8 cellular contexts compared by ENCODE assay signal in genomic region chr19:45478454-45479238, GRCh38. TPM values are rescaled to one million over a fixed set of nuclear protein-coding genes. Genes with fewer than 3 reads are reported as not detected.
DNase-seq lines count a peak whose midpoint lies in the region; ATAC-seq and TF ChIP-seq lines count a peak whose summit lies in the region.

No MANE protein-coding gene starts in this region.

- H3K4me2 ChIP-seq in BLaER1, result peak overlapping the region; percentile 84

- peak overlapping the region; percentile 97 for H3K9ac ChIP-seq in BLaER1
- H3K9ac ChIP-seq in liver (ENCODE audit: low read depth in 1 of 2, low read length in 2 of 2), result peak overlapping the region; percentile 95 to 99

- no peaks in the 10 kb centered on the region for H4K20me1 ChIP-seq in BLaER1

- H3K36me3 ChIP-seq in BLaER1 (no peaks in the 10 kb centered on the region), liver (ENCODE audit: control insufficient read depth in 4 of 4, insufficient read depth in 3 of 4, low read depth in 1 of 4, low read length in 3 of 4) (no peaks in the 10 kb centered on the region)

- peak overlapping the region; percentile 73 for H3K4me3 Mint-ChIP-seq in dendritic cell treated with granulocyte-macrophage colony-stimulating factor and Interleukin-4, amounts not matched to agents 40 ng/mL and 50 ng/mL, for 4 days

- peaks cover 19% of the 10 kb centered on the region for H3K4me1 ChIP-seq in BLaER1
- peaks cover 0 to 10% (median 2%) of the 10 kb centered on the region in 4 donors for H3K4me1 ChIP-seq in liver (ENCODE audit: control insufficient read depth in 4 of 4, insufficient read depth in 4 of 4, low read length in 3 of 4)

- peaks cover 46% of the 10 kb centered on the region for H3K4me1 Mint-ChIP-seq in dendritic cell treated with granulocyte-macrophage colony-stimulating factor and Interleukin-4, amounts not matched to agents 40 ng/mL and 50 ng/mL, for 4 days (ENCODE audit: low read depth)

- H3K27ac ChIP-seq in BLaER1, result peak overlapping the region; percentile 99
- peak overlapping the region; percentile 92 to 97 for H3K27ac ChIP-seq in liver (ENCODE audit: low read depth in 1 of 2, low read length in 2 of 2)

- ATAC-seq in HG03439 (IDR thresholded peaks at IDR 0.05; ENCODE audit: unreplicated experiment), result peak; percentile 65

- no peaks in the 10 kb centered on the region for H3K9me3 Mint-ChIP-seq in dendritic cell treated with granulocyte-macrophage colony-stimulating factor and Interleukin-4, amounts not matched to agents 40 ng/mL and 50 ng/mL, for 4 days

- peaks cover 48% of the 10 kb centered on the region for H3K27me3 Mint-ChIP-seq in dendritic cell treated with granulocyte-macrophage colony-stimulating factor and Interleukin-4, amounts not matched to agents 40 ng/mL and 50 ng/mL, for 4 days

- TF ChIP-seq CTCF in liver (IDR thresholded peaks at IDR 0.05; ENCODE audit: low read depth, low read length, missing input control), result peak; percentile 100

- peaks cover 27% of the 10 kb centered on the region for H3K27me3 ChIP-seq in BLaER1
- H3K27me3 ChIP-seq in liver (ENCODE audit: control insufficient read depth in 4 of 4, insufficient read depth in 4 of 4, low read length in 3 of 4), result no peaks in the 10 kb centered on the region

- peak; percentile 94 for DNase-seq in NCI-H510A treated with DMSO at 0.1 percent for 48 hours (lab: John Stamatoyannopoulos, UW)
- DNase-seq in activated CD4-positive, alpha-beta T cell treated with anti-CD3 and anti-CD28 coated beads for 48 hours, result peak; percentile 94
- DNase-seq in stimulated activated CD4-positive, alpha-beta T cell treated with anti-CD3 and anti-CD28 coated beads, Interleukin-4, amount 100 ng/mL, for 24 hours, result peak; percentile 93

- H3K27ac Mint-ChIP-seq in dendritic cell treated with granulocyte-macrophage colony-stimulating factor and Interleukin-4, amounts not matched to agents 40 ng/mL and 50 ng/mL, for 4 days, result peak overlapping the region; percentile 91

- no peaks in the 10 kb centered on the region for H3K9me3 ChIP-seq in BLaER1
- H3K9me3 ChIP-seq in liver (ENCODE audit: control insufficient read depth in 4 of 4, low read length in 3 of 4), result no peaks in the 10 kb centered on the region

- H3K36me3 Mint-ChIP-seq in dendritic cell treated with granulocyte-macrophage colony-stimulating factor and Interleukin-4, amounts not matched to agents 40 ng/mL and 50 ng/mL, for 4 days (ENCODE audit: low read depth), result no peaks in the 10 kb centered on the region

- TF ChIP-seq RAD21 in liver (IDR thresholded peaks at IDR 0.05), result peak; percentile 97 to 99

- TF ChIP-seq POLR2A in GM19193 (IDR thresholded peaks at IDR 0.05; ENCODE audit: extremely low read depth, insufficient read depth, insufficient read length), result peak; percentile 69

- H3K4me3 ChIP-seq in BLaER1 (peak overlapping the region; percentile 70), liver (ENCODE audit: low read depth in 1 of 3, low read length in 3 of 3) (peak overlapping the region; percentile 46 to 49 (median 46))

- intact Hi-C loops in dendritic cell treated with granulocyte-macrophage colony-stimulating factor and Interleukin-4, amounts not matched to agents 40 ng/mL and 50 ng/mL, for 4 days (cut with micrococcal nuclease), result loop anchor here (1.0 kb wide), 2 partner anchors 39 to 51 kb away; no protein-coding TSS in a partner anchor

- under 1% methylated on average over 39 of the region's 39 CpGs for WGBS in liver

TF ChIP-seq in liver, 16 proteins besides CTCF, POLR2A, EP300 and RAD21:
- TF ChIP-seq NR2F2 (IDR thresholded peaks at IDR 0.05), result no peak
- TF ChIP-seq JUND (IDR thresholded peaks at IDR 0.05), result peak; percentile 11 to 30
- TF ChIP-seq REST (IDR thresholded peaks at IDR 0.05), result peak; percentile 50
- peak; percentile 6 to 34 for TF ChIP-seq RXRA (IDR thresholded peaks at IDR 0.05)
- TF ChIP-seq TAF1 (conservative IDR thresholded peaks at IDR 0.05), result peak; percentile 73
- TF ChIP-seq YY1 (IDR thresholded peaks at IDR 0.05), result peak; percentile 63
- peak in 1 of 2 donors; percentile 39 for TF ChIP-seq EGR1 (IDR thresholded peaks at IDR 0.05; ENCODE audit: low read depth in 2 of 2)
- no peak for TF ChIP-seq GABPA (IDR thresholded peaks at IDR 0.05 in 1 of 2, conservative IDR thresholded peaks at IDR 0.05 in 1 of 2)
- TF ChIP-seq HNF4A (conservative IDR thresholded peaks at IDR 0.05), result peak in 1 of 2 donors; percentile 4
- TF ChIP-seq, protein P1, sequence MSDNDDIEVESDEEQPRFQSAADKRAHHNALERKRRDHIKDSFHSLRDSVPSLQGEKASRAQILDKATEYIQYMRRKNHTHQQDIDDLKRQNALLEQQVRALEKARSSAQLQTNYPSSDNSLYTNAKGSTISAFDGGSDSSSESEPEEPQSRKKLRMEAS (IDR thresholded peaks at IDR 0.05), result peak; percentile 98
- no peak for TF ChIP-seq ZBTB33 (IDR thresholded peaks at IDR 0.05)
- TF ChIP-seq FOXA2 (IDR thresholded peaks at IDR 0.05), result peak; percentile 13
- TF ChIP-seq, protein P2, sequence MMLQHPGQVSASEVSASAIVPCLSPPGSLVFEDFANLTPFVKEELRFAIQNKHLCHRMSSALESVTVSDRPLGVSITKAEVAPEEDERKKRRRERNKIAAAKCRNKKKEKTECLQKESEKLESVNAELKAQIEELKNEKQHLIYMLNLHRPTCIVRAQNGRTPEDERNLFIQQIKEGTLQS (IDR thresholded peaks at IDR 0.05), result peak; percentile 98

RNA-seq across cellular contexts. Expression of gene FOSB, which starts 10.8 kb away (rescaled TPM):
- total RNA-seq in liver, result 1 to 10 TPM in 1 of 2 donors, under 1 TPM in 1; 0.28 to 1.3 TPM
- polyA plus RNA-seq in liver, result under 1 TPM; 0.18 to 0.51 TPM

RNA-seq across cellular contexts. Expression of gene RTN2, which starts 18.2 kb away (rescaled TPM):
- 1 to 10 TPM; 1.0 to 1.6 TPM for total RNA-seq in liver
- polyA plus RNA-seq in liver, result 1 to 10 TPM; 1.3 to 3.5 TPM

RNA-seq across cellular contexts. Expression of gene PPM1N, which starts 19.6 kb away (rescaled TPM):
- 1 to 10 TPM in 1 of 2 donors, under 1 TPM in 1; 0.17 to 1.5 TPM for total RNA-seq in liver
- polyA plus RNA-seq in liver, result under 1 TPM; 0.45 to 0.49 TPM

RNA-seq across cellular contexts. Expression of gene VASP, which starts 28.6 kb away (rescaled TPM):
- total RNA-seq in liver, result 10 to 100 TPM; 20.2 to 29.1 TPM
- 10 to 100 TPM in 1 of 2 donors, 1 to 10 TPM in 1; 7.3 to 25.3 TPM for polyA plus RNA-seq in liver

RNA-seq across cellular contexts. Expression of gene ERCC1, which starts 54.9 kb away (rescaled TPM):
- 10 to 100 TPM; 19.3 to 24.7 TPM for total RNA-seq in liver
- polyA plus RNA-seq in liver, result 10 to 100 TPM; 19.2 to 28.7 TPM

Comparison
In these comparisons a context has a peak if more than half of its experiments do, and no peak if none do; other contexts are left out.
1. Peak in every context shown above with its lines: DNase-seq, ATAC-seq, H3K4me3 ChIP-seq and H3K27ac ChIP-seq.